In the genomic region with DNA sequence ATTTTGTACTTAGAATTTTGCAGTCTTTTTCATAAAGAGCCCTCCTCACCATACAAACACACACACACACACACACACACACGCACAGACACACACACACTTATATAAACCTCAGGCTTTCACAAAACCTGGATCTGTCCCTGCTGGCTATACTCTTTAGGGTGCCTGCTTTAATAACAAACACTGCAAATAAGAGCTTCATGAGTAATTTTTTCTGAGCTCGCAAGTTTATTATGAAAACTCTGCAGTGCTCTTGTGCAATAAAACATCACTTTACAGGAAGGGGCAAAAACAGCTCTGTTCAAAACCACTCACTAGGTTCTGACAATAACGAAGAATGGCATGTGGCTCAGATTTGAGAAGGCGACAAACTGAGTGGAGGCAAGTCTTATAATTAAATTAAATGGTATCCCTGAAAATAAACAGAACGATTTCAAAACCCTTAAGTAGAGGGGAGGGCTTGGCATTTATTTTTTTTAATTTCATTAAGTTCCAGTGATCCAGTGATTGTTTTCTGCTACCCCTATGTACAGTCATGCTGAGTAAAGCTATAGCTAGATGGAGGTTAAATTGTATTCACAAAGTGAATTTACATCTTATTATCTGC, we compare ENCODE assay signal across 16 cellular contexts. TPM values are rescaled to one million over a fixed set of nuclear protein-coding genes. Genes with fewer than 3 reads are reported as not detected.
DNase-seq lines count a peak whose midpoint lies in the region; ATAC-seq, FAIRE-seq and TF ChIP-seq lines count a peak whose summit lies in the region.
"Had no signal": no experiment of that assay in that cellular context is flagged by ENCODE, and none has a peak within 500 bp of the region (broad histone marks: within the 10 kb centered on the region; RNA-seq: fewer than 3 reads in every experiment).

No MANE protein-coding gene starts in this region.

- no peaks in the 10 kb centered on the region for H3K36me3 Mint-ChIP-seq in activated T-helper 17 cell treated with anti-CD3 and anti-CD28 coated beads, Interleukin-2, amount 50 U/mL, for 72 hours (ENCODE audit: low read depth)
- H3K36me3 Mint-ChIP-seq: memory B cell had no signal

- intact Hi-C loops in kidney (cut with DNase I), result no loop called here

- no peak overlapping the region for H3K27ac Mint-ChIP-seq in activated T-helper 17 cell treated with anti-CD3 and anti-CD28 coated beads, Interleukin-2, amount 50 U/mL, for 72 hours
- H3K27ac Mint-ChIP-seq: activated CD4-positive, alpha-beta memory T cell treated with anti-CD3 and anti-CD28 coated beads, Interleukin-2, amount 10 ng/mL, durations not matched to agents 7 days and 5 days; memory B cell had no signal

- H3K27me3 ChIP-seq in subcutaneous abdominal adipose tissue (ENCODE audit: control insufficient read depth in 5 of 5, insufficient read depth in 4 of 5, low read length in 5 of 5), result no peaks in the 10 kb centered on the region
- H3K27me3 ChIP-seq: tibial artery had no signal

- H3K9me3 Mint-ChIP-seq in activated T-helper 17 cell treated with anti-CD3 and anti-CD28 coated beads, Interleukin-2, amount 50 U/mL, for 72 hours, result no peaks in the 10 kb centered on the region
- H3K9me3 Mint-ChIP-seq: activated CD4-positive, alpha-beta memory T cell treated with anti-CD3 and anti-CD28 coated beads, Interleukin-2, amount 10 ng/mL, durations not matched to agents 7 days and 5 days; central memory CD8-positive, alpha-beta T cell; memory B cell had no signal

- FAIRE-seq in kidney (lab: Jason Lieb, UNC), result no peak

- H3K4me1 Mint-ChIP-seq in activated T-helper 17 cell treated with anti-CD3 and anti-CD28 coated beads, Interleukin-2, amount 50 U/mL, for 72 hours, result no peaks in the 10 kb centered on the region
- H3K4me1 Mint-ChIP-seq: activated CD4-positive, alpha-beta memory T cell treated with anti-CD3 and anti-CD28 coated beads, Interleukin-2, amount 10 ng/mL, durations not matched to agents 7 days and 5 days; central memory CD8-positive, alpha-beta T cell; memory B cell had no signal

- H3K36me3 ChIP-seq in SK-N-MC (ENCODE audit: insufficient read depth, low read length) (no peaks in the 10 kb centered on the region), subcutaneous abdominal adipose tissue (ENCODE audit: control insufficient read depth in 5 of 5, insufficient read depth in 5 of 5, low read length in 5 of 5) (no peaks in the 10 kb centered on the region), kidney (ENCODE audit: control insufficient read depth in 1 of 2, insufficient read depth in 2 of 2, low read length in 2 of 2) (no peaks in the 10 kb centered on the region)
- H3K36me3 ChIP-seq: tibial artery had no signal

- peak overlapping the region; percentile 2 for H3K9ac ChIP-seq in SK-N-MC (ENCODE audit: insufficient read length)
- no peak overlapping the region for H3K9ac ChIP-seq in subcutaneous abdominal adipose tissue (ENCODE audit: low read length in 5 of 5)
- no peak overlapping the region for H3K9ac ChIP-seq in kidney (ENCODE audit: low read length in 2 of 2)

- H3K4me3 Mint-ChIP-seq in activated T-helper 17 cell treated with anti-CD3 and anti-CD28 coated beads, Interleukin-2, amount 50 U/mL, for 72 hours, result no peak overlapping the region
- H3K4me3 Mint-ChIP-seq: activated CD4-positive, alpha-beta memory T cell treated with anti-CD3 and anti-CD28 coated beads, Interleukin-2, amount 10 ng/mL, durations not matched to agents 7 days and 5 days; central memory CD8-positive, alpha-beta T cell; memory B cell had no signal

- peak overlapping the region; percentile 16 for H3K27ac ChIP-seq in SK-N-MC
- H3K27ac ChIP-seq in subcutaneous abdominal adipose tissue (ENCODE audit: low read depth, low read length), result peak overlapping the region; percentile 41
- H3K27ac ChIP-seq in kidney (ENCODE audit: low read depth in 2 of 2, low read length in 2 of 2), result no peak overlapping the region
- H3K27ac ChIP-seq: tibial artery had no signal

- H3K4me1 ChIP-seq in subcutaneous abdominal adipose tissue (ENCODE audit: control insufficient read depth in 5 of 5, insufficient read depth in 5 of 5, low read length in 5 of 5), result peaks cover under 1 to 36% (median 18%) of the 10 kb centered on the region in 5 donors
- no peaks in the 10 kb centered on the region for H3K4me1 ChIP-seq in kidney (ENCODE audit: control insufficient read depth in 1 of 2, insufficient read depth in 1 of 2, low read depth in 1 of 2, low read length in 2 of 2)

- H3K4me3 ChIP-seq in SK-N-MC (peak overlapping the region; percentile 4; the same call in 1 of the 2 replicates), subcutaneous abdominal adipose tissue (ENCODE audit: low read depth in 1 of 5, low read length in 5 of 5) (no peak overlapping the region), kidney (ENCODE audit: low read length in 2 of 2) (no peak overlapping the region)
- H3K4me3 ChIP-seq: tibial artery had no signal

- TF ChIP-seq CTCF in kidney (IDR thresholded peaks at IDR 0.05; ENCODE audit: borderline replicate concordance, extremely low read depth, insufficient read depth), result no peak

- no peaks in the 10 kb centered on the region for H3K9me3 ChIP-seq in SK-N-MC (ENCODE audit: low read depth, low read length)
- H3K9me3 ChIP-seq in subcutaneous abdominal adipose tissue (ENCODE audit: control insufficient read depth in 5 of 5, low read length in 5 of 5), result no peaks in the 10 kb centered on the region
- no peaks in the 10 kb centered on the region for H3K9me3 ChIP-seq in kidney (ENCODE audit: control insufficient read depth in 1 of 2, low read length in 2 of 2)
- H3K9me3 ChIP-seq: tibial artery had no signal

- ATAC-seq in activated T-helper 17 cell treated with anti-CD3 and anti-CD28 coated beads, Interleukin-2, amount 50 U/mL, for 72 hours (replicated peaks), result no peak
- ATAC-seq: PC-3 had no signal

- H3K27me3 Mint-ChIP-seq in activated T-helper 17 cell treated with anti-CD3 and anti-CD28 coated beads, Interleukin-2, amount 50 U/mL, for 72 hours, result no peaks in the 10 kb centered on the region

- DNase-seq in SKM-1 treated with dmso at 0.1 percent for 144 hours (lab: John Stamatoyannopoulos, UW; ENCODE audit: unreplicated experiment) (peak; percentile 37), SKM-1 (lab: John Stamatoyannopoulos, UW; ENCODE audit: unreplicated experiment) (no peak), SK-N-MC (ENCODE audit: low read depth, low spot score) (no peak), fibroblast of the conjunctiva (ENCODE audit: low read depth) (peak; percentile 60), NCI-H1417 treated with DMSO at 0.1 percent for 48 hours (lab: John Stamatoyannopoulos, UW) (no peak), kidney (no peak)
- DNase-seq: activated CD4-positive, alpha-beta memory T cell treated with anti-CD3 and anti-CD28 coated beads, Interleukin-2, amount 10 ng/mL, durations not matched to agents 7 days and 5 days; activated gamma-delta T cell treated with Interleukin-2 at 50 U/mL for 16 hours; NCI-H345; PC-3; T1000 had no signal

RNA-seq across cellular contexts. Expression of a gene that starts 42.5 kb away (rescaled TPM):
- total RNA-seq in activated T-helper 17 cell treated with anti-CD3 and anti-CD28 coated beads, Interleukin-2, amount 50 U/mL, for 72 hours, result 100 to 1,000 TPM in 1 of 2 donors, 10 to 100 TPM in 1; 46.3 to 102 TPM
- 23.8 TPM for total RNA-seq in kidney
- 8.8 TPM for polyA plus RNA-seq in kidney (ENCODE audit: insufficient read depth, low read depth, low replicate concordance)

Comparison
In these comparisons a context has a peak if more than half of its experiments do, and no peak if none do; other contexts are left out.
1. DNase-seq: peak in SKM-1 treated with dmso at 0.1 percent for 144 hours (single experiment) and fibroblast of the conjunctiva (single experiment); none in SKM-1 (single experiment), SK-N-MC (single experiment), NCI-H1417 treated with DMSO at 0.1 percent for 48 hours (single experiment) and kidney (single experiment).
2. H3K27ac ChIP-seq: peak in SK-N-MC (single experiment) and subcutaneous abdominal adipose tissue (single experiment); none in kidney (0 of 2).